23 cellular contexts compared by ENCODE assay signal in genomic region chr13:79037197-79037596, GRCh38.
"Had no signal": no experiment of that assay in that cellular context is flagged by ENCODE, and none has a peak within 500 bp of the region (broad histone marks: within the 10 kb centered on the region; RNA-seq: fewer than 3 reads in every experiment).

No MANE protein-coding gene starts in this region.

- H3K36me3 Mint-ChIP-seq: immature natural killer cell, mesothelial cell of epicardium, naive B cell had no signal

- H3K36me3 ChIP-seq: esophagus muscularis mucosa, gastroesophageal sphincter, heart left ventricle, lower lobe of right lung had no signal

- H3K27me3 ChIP-seq: esophagus muscularis mucosa, gastroesophageal sphincter, heart left ventricle, hepatocyte had no signal

- H3K4me3 ChIP-seq: coronary artery, dorsolateral prefrontal cortex, esophagus muscularis mucosa, gastroesophageal sphincter, heart left ventricle, hepatocyte, lower lobe of right lung, mucosa of descending colon had no signal

- H3K4me1 Mint-ChIP-seq: immature natural killer cell, mesothelial cell of epicardium, naive B cell had no signal

- DNase-seq: dermis blood vessel endothelial cell; dorsolateral prefrontal cortex; effector CD4-positive, alpha-beta T cell; effector memory CD4-positive, alpha-beta T cell; foreskin keratinocyte; heart left ventricle; hypothalamus; immature natural killer cell; islet precursor cell; kidney; kidney glomerular epithelial cell; left colon; left ventricle myocardium superior; lower lobe of right lung; mesenchymal stem cell; mucosa of descending colon; naive B cell had no signal

- H3K9me3 Mint-ChIP-seq: mesothelial cell of epicardium, naive B cell had no signal

- H3K4me3 Mint-ChIP-seq: immature natural killer cell, mesothelial cell of epicardium, naive B cell had no signal

- H3K4me1 ChIP-seq: esophagus muscularis mucosa, foreskin keratinocyte, gastroesophageal sphincter, heart left ventricle, lower lobe of right lung had no signal

- H3K27ac ChIP-seq: coronary artery, dorsolateral prefrontal cortex, esophagus muscularis mucosa, foreskin keratinocyte, gastroesophageal sphincter, heart left ventricle, hepatocyte, lower lobe of right lung had no signal

- H3K9me3 ChIP-seq: esophagus muscularis mucosa, gastroesophageal sphincter, heart left ventricle, lower lobe of right lung, mucosa of descending colon had no signal

- ATAC-seq: foreskin keratinocyte, gastroesophageal sphincter, heart left ventricle, left colon, left lobe of liver, left ventricle myocardium superior, mucosa of descending colon had no signal

- H3K27ac Mint-ChIP-seq: immature natural killer cell, mesothelial cell of epicardium, naive B cell had no signal
